ENCODE assay signal across 8 cellular contexts in the genomic region with DNA sequence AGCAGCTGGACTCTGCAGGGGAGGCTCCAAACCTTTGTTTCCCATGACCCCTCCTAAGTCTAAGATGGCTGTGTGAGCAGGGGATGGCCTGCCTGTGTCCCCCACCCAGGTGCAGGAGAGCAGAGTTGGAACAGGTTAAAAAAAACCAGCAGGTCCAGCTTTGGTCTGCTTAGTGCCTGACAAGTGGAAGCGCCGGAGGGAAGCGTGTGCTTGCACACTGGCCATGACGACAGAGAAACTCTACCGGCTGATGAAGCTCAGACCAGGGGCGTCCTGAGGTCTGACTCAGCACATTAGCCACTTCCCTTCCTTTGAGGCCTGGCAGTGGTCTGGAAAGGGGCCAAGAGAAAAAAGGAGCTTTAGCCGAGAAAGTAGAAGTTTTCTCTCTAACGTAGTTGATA.
A peak's percentile ranks its signal among the peaks of the same experiment; 100 is the strongest.
DNase-seq lines count a peak whose midpoint lies in the region; ATAC-seq and TF ChIP-seq lines count a peak whose summit lies in the region.

No MANE protein-coding gene starts in this region.

- no peak overlapping the region for H3K27ac ChIP-seq in gastroesophageal sphincter

- no peaks in the 10 kb centered on the region for H3K9me3 ChIP-seq in gastroesophageal sphincter

- peaks cover 0 to 4% of the 10 kb centered on the region in 2 donors for H3K9me3 Mint-ChIP-seq in stimulated activated naive CD8-positive, alpha-beta T cell treated with anti-CD3 and anti-CD28 coated beads, Interleukin-15, amount 100 ng/mL, for 72 hours

- no peak for TF ChIP-seq EP300 in gastroesophageal sphincter (IDR thresholded peaks at IDR 0.05)

- 15% methylated on average over 8 of the region's 8 CpGs; no CpG with 5 or more reads in 1 of the 2 donors for WGBS in gastroesophageal sphincter (ENCODE audit: low coverage in 1 of 2), 2 donors

- no peaks in the 10 kb centered on the region for H3K4me1 ChIP-seq in gastroesophageal sphincter

- peaks cover 27% of the 10 kb centered on the region for H3K4me1 Mint-ChIP-seq in stimulated activated naive CD8-positive, alpha-beta T cell treated with anti-CD3 and anti-CD28 coated beads, Interleukin-15, amount 100 ng/mL, for 72 hours

- peak overlapping the region; percentile 22 to 95 for H3K27ac Mint-ChIP-seq in stimulated activated naive CD8-positive, alpha-beta T cell treated with anti-CD3 and anti-CD28 coated beads, Interleukin-15, amount 100 ng/mL, for 72 hours

- H3K4me3 Mint-ChIP-seq in stimulated activated naive CD8-positive, alpha-beta T cell treated with anti-CD3 and anti-CD28 coated beads, Interleukin-15, amount 100 ng/mL, for 72 hours = peak overlapping the region in 1 of 2 donors; percentile 19

- DNase-seq in DMS153 (lab: John Stamatoyannopoulos, UW) (peak; percentile 0), DMS153 treated with DMSO at 0.1 percent for 48 hours (lab: John Stamatoyannopoulos, UW; ENCODE audit: unreplicated experiment) (no peak), SK-N-DZ (ENCODE audit: low spot score) (peak; percentile 14), cerebellum (ENCODE audit: low spot score) (no peak), NCI-H2081 (lab: John Stamatoyannopoulos, UW) (no peak)
- DNase-seq in stimulated activated naive CD8-positive, alpha-beta T cell treated with anti-CD3 and anti-CD28 coated beads, Interleukin-15, amount 100 ng/mL, for 72 hours = peak; percentile 13 to 59

- TF ChIP-seq POLR2A in gastroesophageal sphincter (IDR thresholded peaks at IDR 0.05) = no peak

- ATAC-seq in HG02938 (IDR thresholded peaks at IDR 0.05; ENCODE audit: unreplicated experiment) (peak; percentile 82), gastroesophageal sphincter (peak; percentile 63)
- peak; percentile 93 for ATAC-seq in stimulated activated naive CD8-positive, alpha-beta T cell treated with anti-CD3 and anti-CD28 coated beads, Interleukin-15, amount 100 ng/mL, for 72 hours

- H3K4me3 ChIP-seq in gastroesophageal sphincter = no peak overlapping the region

- TF ChIP-seq CTCF in gastroesophageal sphincter (IDR thresholded peaks at IDR 0.05) = no peak

- no peaks in the 10 kb centered on the region for H3K36me3 ChIP-seq in gastroesophageal sphincter

- peaks cover 8% of the 10 kb centered on the region for H3K27me3 ChIP-seq in gastroesophageal sphincter

- H3K27me3 Mint-ChIP-seq in stimulated activated naive CD8-positive, alpha-beta T cell treated with anti-CD3 and anti-CD28 coated beads, Interleukin-15, amount 100 ng/mL, for 72 hours = peaks cover 16% of the 10 kb centered on the region

Comparison
In these comparisons a context has a peak if more than half of its experiments do, and no peak if none do; other contexts are left out.
1. DNase-seq: peak in DMS153 (single experiment), SK-N-DZ (single experiment) and stimulated activated naive CD8-positive, alpha-beta T cell treated with anti-CD3 and anti-CD28 coated beads, Interleukin-15, amount 100 ng/mL, for 72 hours (2 of 2); none in DMS153 treated with DMSO at 0.1 percent for 48 hours (single experiment), cerebellum (single experiment) and NCI-H2081 (0 of 2).
2. Peak in every context shown above with its lines, with median percentiles within 50 percentile points of each other: ATAC-seq.